In genomic region chr2:71603851-71604708, GRCh38 we compare ENCODE assay signal across 16 cellular contexts.
DNase-seq lines count a peak whose midpoint lies in the region; ATAC-seq and TF ChIP-seq lines count a peak whose summit lies in the region.
"Had no signal": no experiment of that assay in that cellular context is flagged by ENCODE, and none has a peak within 500 bp of the region (broad histone marks: within the 10 kb centered on the region; RNA-seq: fewer than 3 reads in every experiment).

No MANE protein-coding gene starts in this region.

- no peak overlapping the region for H3K4me3 ChIP-seq in GM06990 (replicated peaks; ENCODE audit: low read depth, low read length)
- H3K4me3 ChIP-seq: ascending aorta had no signal

- no peaks in the 10 kb centered on the region for H3K36me3 ChIP-seq in GM06990 (ENCODE audit: control insufficient read depth, insufficient read depth, low read length)
- H3K36me3 ChIP-seq: ascending aorta had no signal

- peak overlapping the region; percentile 19 for H3K27ac ChIP-seq in angular gyrus (ENCODE audit: low read depth, low read length)
- H3K27ac ChIP-seq: ascending aorta, parathyroid adenoma had no signal

- no peaks in the 10 kb centered on the region; the same call in none of the 2 replicates for H3K27me3 ChIP-seq in GM06990 (replicated peaks; ENCODE audit: control insufficient read depth, insufficient read depth, low read length)
- H3K27me3 ChIP-seq: ascending aorta had no signal

- ATAC-seq in left ventricle myocardium superior (no peak), sciatic nerve (peak; percentile 4), HG03039 (IDR thresholded peaks at IDR 0.05; ENCODE audit: unreplicated experiment) (no peak)

- TF ChIP-seq CTCF in GM06990 (IDR thresholded peaks at IDR 0.05; ENCODE audit: insufficient read depth, low read length, poor library complexity, severe bottlenecking), result peak; percentile 17

- intact Hi-C loops in left ventricle myocardium superior (cut with micrococcal nuclease), result no loop called here
- intact Hi-C loops in sciatic nerve (cut with DNase I), result no loop called here

- DNase-seq in GM06990 (ENCODE audit: extremely low read depth, insufficient read length) (no peak), left ventricle myocardium superior (peak; percentile 19), sciatic nerve (ENCODE audit: low spot score) (peak; percentile 42), kidney tubule cell (ENCODE audit: low spot score) (no peak)
- DNase-seq in stimulated activated CD4-positive, alpha-beta T cell treated with anti-CD3 and anti-CD28 coated beads, Interleukin-4, amount 100 ng/mL, for 1 hour, result no peak
- DNase-seq in effector CD8-positive, alpha-beta T cell (lab: John Stamatoyannopoulos, UW), result no peak
- DNase-seq: CD4-positive, alpha-beta T cell; GDM1; NCI-H1417 treated with DMSO at 0.1 percent for 48 hours; NCI-H524 treated with DMSO at 0.1 percent for 48 hours; SHP77; stimulated activated CD4-positive, alpha-beta T cell treated with anti-CD3 and anti-CD28 coated beads, Interleukin-4, amount 100 ng/mL, for 24 hours had no signal

Comparison
In these comparisons a context has a peak if more than half of its experiments do, and no peak if none do; other contexts are left out.
1. DNase-seq: peak in left ventricle myocardium superior (single experiment) and sciatic nerve (single experiment); none in GM06990 (single experiment), stimulated activated CD4-positive, alpha-beta T cell treated with anti-CD3 and anti-CD28 coated beads, Interleukin-4, amount 100 ng/mL, for 1 hour (single experiment), kidney tubule cell (single experiment) and effector CD8-positive, alpha-beta T cell (single experiment).